Comparison of ENCODE assay signal across 12 cellular contexts in genomic region chrX:16807548-16807947, GRCh38. TPM values are rescaled to one million over a fixed set of nuclear protein-coding genes. Genes with fewer than 3 reads are reported as not detected.
DNase-seq lines count a peak whose midpoint lies in the region; ATAC-seq, FAIRE-seq and TF ChIP-seq lines count a peak whose summit lies in the region.
"Had no signal": no experiment of that assay in that cellular context is flagged by ENCODE, and none has a peak within 500 bp of the region (broad histone marks: within the 10 kb centered on the region; RNA-seq: fewer than 3 reads in every experiment).

No MANE protein-coding gene starts in this region.

- H3K79me2 ChIP-seq in Karpas-422 (ENCODE audit: low read length) (peaks cover 90% of the 10 kb centered on the region), H1 (ENCODE audit: control insufficient read depth in 1 of 2, insufficient read depth in 2 of 2, low read length in 2 of 2) (peaks cover 0 to 71% of the 10 kb centered on the region in 2 experiments; a peak in 2 of 4 replicates)

- H4K5ac ChIP-seq in H1 (ENCODE audit: insufficient read length, low read depth, low read length) = no peak overlapping the region

- no peak overlapping the region for H3K27ac Mint-ChIP-seq in stimulated activated naive CD8-positive, alpha-beta T cell treated with anti-CD3 and anti-CD28 coated beads, Interleukin-15, amount 100 ng/mL, for 72 hours
- H3K27ac Mint-ChIP-seq: stimulated activated effector memory CD8-positive, alpha-beta T cell treated with anti-CD3 and anti-CD28 coated beads, Interleukin-12 subunit alpha, Interleukin-12 subunit beta, amount 100 ng/mL, for 72 hours had no signal

- H3K36me3 ChIP-seq in BJ (ENCODE audit: control insufficient read depth, insufficient read depth, low read length) = no peaks in the 10 kb centered on the region
- H3K36me3 ChIP-seq in Karpas-422 (ENCODE audit: insufficient read depth, low read length) = peaks cover 23% of the 10 kb centered on the region
- peaks cover 0 to 15% (median 2%) of the 10 kb centered on the region in 4 experiments; a peak in 2 of 8 replicates for H3K36me3 ChIP-seq in H1 (ENCODE audit: control insufficient read depth in 2 of 4, insufficient read depth in 4 of 4, low read length in 3 of 4)
- H3K36me3 ChIP-seq in mucosa of descending colon (ENCODE audit: low read depth) = no peaks in the 10 kb centered on the region

- H2AFZ ChIP-seq in Karpas-422 (ENCODE audit: low read length) (no peak overlapping the region), H1 (ENCODE audit: low read length) (no peak overlapping the region)

- POLR2A ChIA-PET in BJ (lab: Charles Lee) (no interaction called here), H1 (lab: Charles Lee; ENCODE audit: partially characterized antibody) (interaction anchor here (0.7 to 2.1 kb wide), 6 partner anchors 12 to 51 kb away, joined by 3 to 6 read pairs (median 6); no protein-coding TSS in a partner anchor)

- peak in 1 of 2 experiments; percentile 21; a peak in 1 of 4 replicates for TF ChIP-seq RAD21 in H1 (IDR thresholded peaks at IDR 0.05 in 1 of 2, conservative IDR thresholded peaks at IDR 0.05 in 1 of 2; ENCODE audit: low read depth in 2 of 2, low read length in 2 of 2)

- no peak overlapping the region for H2BK120ac ChIP-seq in H1 (replicated peaks; ENCODE audit: low read depth, low read length)

- H3K4me1 ChIP-seq in Karpas-422 (ENCODE audit: low read length) (peaks cover 42% of the 10 kb centered on the region), H1 (replicated peaks in 1 of 4; ENCODE audit: control insufficient read depth in 3 of 4, insufficient read depth in 4 of 4, low read length in 3 of 4) (no peaks in the 10 kb centered on the region; a peak in 2 of 7 replicates), mucosa of descending colon (ENCODE audit: low read depth) (no peaks in the 10 kb centered on the region)

- no peak overlapping the region for H2BK20ac ChIP-seq in H1 (ENCODE audit: low read length)

- intact Hi-C loops in mucosa of descending colon (cut with DNase I, micrococcal nuclease) = no loop called here

- H4K20me1 ChIP-seq in Karpas-422 (ENCODE audit: insufficient read depth, low read depth, low read length) (peaks cover 4% of the 10 kb centered on the region; the same call in 1 of the 2 replicates), H1 (replicated peaks in 1 of 2; ENCODE audit: control insufficient read depth in 1 of 2, insufficient read depth in 2 of 2, low read length in 2 of 2) (peaks cover 0 to 2% of the 10 kb centered on the region in 2 experiments)

- no peak overlapping the region for H3K56ac ChIP-seq in H1 (replicated peaks; ENCODE audit: insufficient read length, low read depth, low read length)

- H3K9ac ChIP-seq in Karpas-422 (ENCODE audit: low read length) (no peak overlapping the region), H1 (replicated peaks in 1 of 4; ENCODE audit: extremely low read depth in 1 of 4, low read depth in 3 of 4, low read length in 3 of 4) (no peak overlapping the region)

- no peak overlapping the region for H2AK5ac ChIP-seq in H1 (ENCODE audit: low read depth, low read length)

- H3K27me3 ChIP-seq in BJ (ENCODE audit: control insufficient read depth, insufficient read depth, low read length) (no peaks in the 10 kb centered on the region), Karpas-422 (ENCODE audit: low read length) (no peaks in the 10 kb centered on the region), H1 (replicated peaks in 1 of 4; ENCODE audit: control insufficient read depth in 3 of 4, extremely low read depth in 1 of 4, insufficient read depth in 3 of 4, low read length in 3 of 4) (no peaks in the 10 kb centered on the region)

- FAIRE-seq in H1 (lab: Jason Lieb, UNC) = peak; percentile 63

- peaks cover 6% of the 10 kb centered on the region for H3K4me1 Mint-ChIP-seq in stimulated activated naive CD8-positive, alpha-beta T cell treated with anti-CD3 and anti-CD28 coated beads, Interleukin-15, amount 100 ng/mL, for 72 hours

- no peak overlapping the region for H4K8ac ChIP-seq in H1 (ENCODE audit: extremely low read depth, insufficient read depth, low read length)

- no peaks in the 10 kb centered on the region for H3K9me2 ChIP-seq in Karpas-422 (replicated peaks; ENCODE audit: insufficient read depth, low read length)

- H3K4me3 Mint-ChIP-seq in stimulated activated naive CD8-positive, alpha-beta T cell treated with anti-CD3 and anti-CD28 coated beads, Interleukin-15, amount 100 ng/mL, for 72 hours = no peak overlapping the region
- H3K4me3 Mint-ChIP-seq: natural killer cell treated with Interleukin-12 subunit alpha and Interleukin-12 subunit beta and Interleukin-15 and Interleukin-18, amount 100 ng/mL, for 72 hours; stimulated activated effector memory CD8-positive, alpha-beta T cell treated with anti-CD3 and anti-CD28 coated beads, Interleukin-12 subunit alpha, Interleukin-12 subunit beta, amount 100 ng/mL, for 72 hours had no signal

- H3K14ac ChIP-seq in H1 (ENCODE audit: insufficient read length) = no peak overlapping the region

- H2BK5ac ChIP-seq in H1 (ENCODE audit: low read depth, low read length) = no peak overlapping the region

- no peaks in the 10 kb centered on the region for H3K79me1 ChIP-seq in H1 (ENCODE audit: low read depth, low read length)

- H3K27ac ChIP-seq in Karpas-422 (ENCODE audit: low read length) = peak overlapping the region; percentile 67
- H3K27ac ChIP-seq in H1 (ENCODE audit: low read depth, low read length) = no peak overlapping the region
- H3K27ac ChIP-seq: SK-N-MC had no signal

- no peaks in the 10 kb centered on the region for H3K23me2 ChIP-seq in H1 (ENCODE audit: low read depth, low read length)

- no peak overlapping the region for H3K4ac ChIP-seq in H1 (replicated peaks; ENCODE audit: insufficient read length, low read depth, low read length)

- no peak overlapping the region for H3K23ac ChIP-seq in H1 (ENCODE audit: insufficient read length)

- H3K9me3 Mint-ChIP-seq in stimulated activated naive CD8-positive, alpha-beta T cell treated with anti-CD3 and anti-CD28 coated beads, Interleukin-15, amount 100 ng/mL, for 72 hours = no peaks in the 10 kb centered on the region
- H3K9me3 Mint-ChIP-seq: natural killer cell treated with Interleukin-12 subunit alpha and Interleukin-12 subunit beta and Interleukin-15 and Interleukin-18, amount 100 ng/mL, for 72 hours; stimulated activated effector memory CD8-positive, alpha-beta T cell treated with anti-CD3 and anti-CD28 coated beads, Interleukin-12 subunit alpha, Interleukin-12 subunit beta, amount 100 ng/mL, for 72 hours had no signal

- H3K4me2 ChIP-seq in Karpas-422 (ENCODE audit: low read depth, low read length, poor library complexity, severe bottlenecking) (no peak overlapping the region), H1 (ENCODE audit: insufficient read depth in 1 of 2, low read depth in 2 of 2, low read length in 2 of 2) (no peak overlapping the region)

- CTCF ChIA-PET in BJ (lab: Yijun Ruan, JAX) = interaction anchor here (0.9 to 1.8 kb wide), 10 partner anchors 9 to 989 kb away, joined by 3 to 8 read pairs (median 3); no protein-coding TSS in a partner anchor
- CTCF ChIA-PET in H1 (lab: Charles Lee; ENCODE audit: partially characterized antibody) = interaction anchor here (0.6 to 1.9 kb wide), 16 partner anchors 10 to 88 kb away, joined by 3 to 8 read pairs (median 4); partner anchors contain the start of gene SYAP1

- TF ChIP-seq EP300 in H1 (IDR thresholded peaks at IDR 0.05; ENCODE audit: borderline replicate concordance in 1 of 2, low read depth in 2 of 2, low read length in 2 of 2) = no peak

- H2BK15ac ChIP-seq in H1 (ENCODE audit: low read length) = no peak overlapping the region

- ATAC-seq in mucosa of descending colon = peak; percentile 81
- no peak for ATAC-seq in stimulated activated naive CD8-positive, alpha-beta T cell treated with anti-CD3 and anti-CD28 coated beads, Interleukin-15, amount 100 ng/mL, for 72 hours
- ATAC-seq: natural killer cell treated with Interleukin-12 subunit alpha and Interleukin-12 subunit beta and Interleukin-15 and Interleukin-18, amount 100 ng/mL, for 72 hours; stimulated activated effector memory CD8-positive, alpha-beta T cell treated with anti-CD3 and anti-CD28 coated beads, Interleukin-12 subunit alpha, Interleukin-12 subunit beta, amount 100 ng/mL, for 72 hours had no signal

- TF ChIP-seq POLR2A in H1 (IDR thresholded peaks at IDR 0.05; ENCODE audit: control extremely low read depth in 1 of 2, low read depth in 2 of 2, low read length in 2 of 2) = no peak

- H4K91ac ChIP-seq in H1 (replicated peaks; ENCODE audit: insufficient read length, low read length) = no peak overlapping the region

- DNase-seq in BJ (ENCODE audit: low read depth) (no peak), Karpas-422 (no peak), H1 (ENCODE audit: low read depth in 1 of 2, low spot score in 2 of 2) (no peak), mucosa of descending colon (no peak), NCI-H146 treated with DMSO at 0.1 percent for 48 hours (lab: John Stamatoyannopoulos, UW; ENCODE audit: unreplicated experiment) (no peak)
- DNase-seq in activated CD4-positive, alpha-beta T cell treated with anti-CD3 and anti-CD28 coated beads, Interleukin-2, amount 50 U/mL, for 48 hours = no peak
- DNase-seq in stimulated activated naive CD8-positive, alpha-beta T cell treated with anti-CD3 and anti-CD28 coated beads, Interleukin-15, amount 100 ng/mL, for 72 hours = no peak
- DNase-seq in stimulated activated CD4-positive, alpha-beta T cell treated with anti-CD3 and anti-CD28 coated beads, Interleukin-4, amount 100 ng/mL, for 24 hours = no peak
- DNase-seq: anterior cingulate cortex had no signal

- no peaks in the 10 kb centered on the region for H3K9me3 ChIP-seq in Karpas-422 (ENCODE audit: low read length)
- H3K9me3 ChIP-seq in H1 (ENCODE audit: insufficient read depth in 2 of 2, low read depth in 1 of 2, low read length in 1 of 2) = no peaks in the 10 kb centered on the region
- H3K9me3 ChIP-seq in mucosa of descending colon = no peaks in the 10 kb centered on the region

- H2BK12ac ChIP-seq in H1 (ENCODE audit: low read depth, low read length) = no peak overlapping the region

- TF ChIP-seq CTCF in BJ (IDR thresholded peaks at IDR 0.05; ENCODE audit: insufficient read depth, low read depth, low read length) = peak; percentile 44
- peak in 2 of 3 experiments; percentile 27 to 42; a peak in 3 of 4 replicates for TF ChIP-seq CTCF in H1 (IDR thresholded peaks at IDR 0.05; ENCODE audit: control extremely low read depth in 1 of 3, insufficient read depth in 1 of 3, low read depth in 1 of 3, low read length in 3 of 3)
- TF ChIP-seq CTCF in mucosa of descending colon (IDR thresholded peaks at IDR 0.05) = no peak

- H3K18ac ChIP-seq in H1 (ENCODE audit: extremely low read depth, low read length) = no peak overlapping the region

- no peaks in the 10 kb centered on the region for H3K27me3 Mint-ChIP-seq in stimulated activated naive CD8-positive, alpha-beta T cell treated with anti-CD3 and anti-CD28 coated beads, Interleukin-15, amount 100 ng/mL, for 72 hours
- H3K27me3 Mint-ChIP-seq: natural killer cell treated with Interleukin-12 subunit alpha and Interleukin-12 subunit beta and Interleukin-15 and Interleukin-18, amount 100 ng/mL, for 72 hours had no signal

- H3K4me3 ChIP-seq in BJ (ENCODE audit: low read depth, low read length) (peak overlapping the region; percentile 43), Karpas-422 (ENCODE audit: low read length) (no peak overlapping the region), H1 (ENCODE audit: extremely low read depth in 1 of 4, insufficient read depth in 2 of 4, low read depth in 3 of 4, low read length in 4 of 4) (no peak overlapping the region), mucosa of descending colon (no peak overlapping the region)
- H3K4me3 ChIP-seq: SK-N-MC had no signal

RNA-seq across cellular contexts. Expression of gene TXLNG, which starts 21.3 kb away (rescaled TPM):
- polyA plus RNA-seq in BJ (2011; rRNA removed) = 4.5 and 8.9 TPM in 2 replicates
- 2.2 TPM in 2 replicates for polyA minus RNA-seq in BJ (2011; rRNA and poly(A)+ RNA removed)
- 28.2 and 42.2 TPM in 2 replicates for total RNA-seq in Karpas-422 (2014; rRNA removed; shearing (Covaris generic); ENCODE audit: low replicate concordance)
- 42.6 and 42.9 TPM in 2 replicates for total RNA-seq in H1 (2021; fragmentation: NEBNext Ultra II Directional; extraction: Animal tissue kit (Norgen Biotek cat#: 25700))
- polyA plus RNA-seq in H1 (2011; rRNA removed) = 19.9 and 32.9 TPM in 2 replicates
- polyA plus RNA-seq in H1 (2011; cell fraction: cytosol; rRNA removed) = 33.0 TPM
- polyA plus RNA-seq in H1 (2011; cell fraction: nucleus; rRNA removed) = 14.8 TPM
- polyA plus RNA-seq in H1 (2012, experiment 1 of 2) = 19.6 to 35.8 TPM (median 23.1 TPM) in 4 replicates
- 2.7 TPM for polyA plus RNA-seq in H1 (2012, experiment 2 of 2)
- polyA plus RNA-seq in H1 (2013, experiment 1 of 2) = 36.3 TPM
- 36.9 TPM for polyA plus RNA-seq in H1 (2013, experiment 2 of 2)
- 19.9 and 20.3 TPM in 2 replicates for polyA minus RNA-seq in H1 (2011; rRNA and poly(A)+ RNA removed)
- polyA minus RNA-seq in H1 (2011; cell fraction: cytosol; rRNA and poly(A)+ RNA removed) = 14.1 TPM
- 22.4 TPM for polyA minus RNA-seq in H1 (2011; cell fraction: nucleus; rRNA and poly(A)+ RNA removed)
- total RNA-seq in mucosa of descending colon = 10 to 100 TPM in 1 of 3 donors, 1 to 10 TPM in 2; 8.5 to 13.2 (median 8.9) TPM
